In the genomic region with DNA sequence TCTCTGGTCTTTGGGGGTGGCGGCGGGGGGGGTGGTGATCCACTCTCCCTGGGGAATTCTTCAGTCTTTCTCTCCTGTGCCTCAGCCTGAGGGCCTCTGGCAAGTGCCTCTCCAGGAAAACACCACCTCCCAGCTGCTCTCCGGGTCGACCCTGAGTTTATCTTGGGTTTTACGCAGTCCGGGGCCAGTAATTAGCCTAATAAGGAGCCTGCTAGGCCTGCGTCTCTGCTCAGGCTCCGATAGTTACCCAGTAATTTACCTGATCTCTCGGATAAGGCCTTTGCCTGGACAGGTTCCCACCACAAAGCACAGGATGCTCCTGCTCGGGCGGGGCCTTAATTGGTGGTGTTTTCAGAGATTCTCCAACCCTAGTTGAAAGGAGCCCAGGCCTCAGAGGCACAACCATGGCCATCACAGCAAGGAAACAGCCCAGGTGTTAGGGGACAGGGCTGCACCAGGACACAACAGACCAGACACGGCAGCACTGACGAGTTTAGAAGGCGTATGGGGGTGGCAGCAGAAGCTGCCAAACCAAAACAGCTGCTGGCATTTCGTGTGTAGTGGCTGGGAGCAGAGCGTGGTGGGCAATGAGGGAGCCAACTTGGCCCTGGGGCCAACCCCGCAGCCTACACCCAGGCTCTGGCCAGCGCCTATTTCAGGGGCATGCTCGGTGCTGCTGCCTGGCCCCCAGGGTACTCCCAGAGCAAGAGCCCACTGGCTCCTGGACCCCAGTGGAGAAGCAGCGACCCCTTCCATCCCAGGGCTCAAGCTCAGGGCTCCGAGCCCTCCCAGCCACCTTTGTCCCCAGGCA, we compare ENCODE assay signal across 8 cellular contexts.
A peak's percentile ranks its signal among the peaks of the same experiment; 100 is the strongest.
DNase-seq lines count a peak whose midpoint lies in the region; ATAC-seq, FAIRE-seq and TF ChIP-seq lines count a peak whose summit lies in the region.

No MANE protein-coding gene starts in this region.

- no peaks in the 10 kb centered on the region for H3K9me3 Mint-ChIP-seq in CD4-positive, alpha-beta T cell

- H3K36me3 Mint-ChIP-seq in CD4-positive, alpha-beta T cell (ENCODE audit: low read depth): no peaks in the 10 kb centered on the region

- no peaks in the 10 kb centered on the region for H3K9me3 ChIP-seq in CD4-positive, alpha-beta T cell (ENCODE audit: control insufficient read depth, low read length)

- peaks cover 17% of the 10 kb centered on the region for H3K4me1 Mint-ChIP-seq in CD4-positive, alpha-beta T cell (ENCODE audit: low read depth)

- H3K4me3 Mint-ChIP-seq in CD4-positive, alpha-beta T cell: peak overlapping the region; percentile 25

- DNase-seq in CD4-positive, alpha-beta T cell: no peak
- DNase-seq in NCI-H146 treated with DMSO at 0.1 percent for 48 hours (lab: John Stamatoyannopoulos, UW; ENCODE audit: unreplicated experiment) (peak; percentile 55), cerebellar cortex (ENCODE audit: low spot score) (peak; percentile 57), myocyte (ENCODE audit: low read depth) (peak; percentile 79), GM19239 (ENCODE audit: insufficient read length, low spot score) (no peak), GM12891 (ENCODE audit: insufficient read length, low spot score) (no peak), NOMO-1 treated with dmso at 0.1 percent for 144 hours (lab: John Stamatoyannopoulos, UW; ENCODE audit: unreplicated experiment) (no peak), RKO (ENCODE audit: low spot score) (no peak)

- H3K27me3 Mint-ChIP-seq in CD4-positive, alpha-beta T cell: no peaks in the 10 kb centered on the region

- intact Hi-C loops in CD4-positive, alpha-beta T cell (cut with DNase I, micrococcal nuclease): loop anchor here in 1 of 2 experiments (10.0 kb wide), 1 partner anchor 87 kb away; no protein-coding TSS in a partner anchor

- POLR2A ChIA-PET in CD4-positive, alpha-beta T cell (lab: Charles Lee): interaction anchor here (0.7 to 1.4 kb wide), 2 partner anchors 42 to 51 kb away, joined by 3 read pairs; no protein-coding TSS in a partner anchor

- FAIRE-seq in GM19239 (lab: Jason Lieb, UNC): no peak
- FAIRE-seq in GM12891 (lab: Jason Lieb, UNC): no peak

- CTCF ChIA-PET in CD4-positive, alpha-beta T cell (lab: Charles Lee): interaction anchor here (0.7 kb wide), 1 partner anchor 117 kb away, joined by 3 read pairs; no protein-coding TSS in a partner anchor

- H3K27ac ChIP-seq in CD4-positive, alpha-beta T cell (ENCODE audit: low read depth, low read length): no peak overlapping the region

- no peak for ATAC-seq in CD4-positive, alpha-beta T cell (ENCODE audit: poor library complexity)

- H3K27ac Mint-ChIP-seq in CD4-positive, alpha-beta T cell: no peak overlapping the region

- TF ChIP-seq CTCF in CD4-positive, alpha-beta T cell (IDR thresholded peaks at IDR 0.05): no peak

- no peaks in the 10 kb centered on the region for H3K27me3 ChIP-seq in CD4-positive, alpha-beta T cell (ENCODE audit: control insufficient read depth, insufficient read depth, low read length)

- no peak for TF ChIP-seq POLR2A in GM12891 (IDR thresholded peaks at IDR 0.05; ENCODE audit: low read depth, low read length)

TF ChIP-seq in GM12891, 5 proteins besides CTCF, POLR2A, EP300 and RAD21:
- TF ChIP-seq POU2F2 (IDR thresholded peaks at IDR 0.05; ENCODE audit: low read depth, low read length) (no peak), PAX5 (IDR thresholded peaks at IDR 0.05; ENCODE audit: insufficient read depth, low read length, severe bottlenecking) (no peak), TAF1 (IDR thresholded peaks at IDR 0.05; ENCODE audit: low read depth, low read length) (no peak), SPI1 (IDR thresholded peaks at IDR 0.05; ENCODE audit: low read depth, low read length) (no peak), POLR2AphosphoS5 (IDR thresholded peaks at IDR 0.05; ENCODE audit: low read depth, low read length) (no peak)

Comparison
In these comparisons a context has a peak if more than half of its experiments do, and no peak if none do; other contexts are left out.
1. DNase-seq: peak in NCI-H146 treated with DMSO at 0.1 percent for 48 hours (single experiment), cerebellar cortex (single experiment) and myocyte (single experiment); none in CD4-positive, alpha-beta T cell (0 of 10), GM19239 (single experiment), GM12891 (single experiment), NOMO-1 treated with dmso at 0.1 percent for 144 hours (single experiment) and RKO (single experiment).